In the genomic region with DNA sequence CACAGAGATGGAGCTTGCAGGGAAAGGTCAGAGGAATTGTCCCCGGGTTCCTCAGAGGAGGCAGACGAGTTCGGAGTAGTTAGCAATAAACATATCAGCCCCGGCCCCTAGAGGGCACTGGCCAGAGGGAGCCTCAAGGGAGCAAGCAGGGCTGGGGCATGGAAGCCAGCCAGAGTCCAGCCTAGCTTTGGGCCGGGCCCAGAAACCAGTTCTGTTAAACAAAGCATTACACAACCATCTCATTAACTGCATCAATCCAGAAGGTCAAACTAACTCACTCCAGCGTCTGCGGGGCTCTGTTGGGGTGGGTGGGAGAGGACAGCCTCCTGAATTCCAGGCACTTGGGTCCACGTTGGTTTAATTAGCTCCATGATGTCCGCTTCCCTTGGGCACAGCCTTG, we compare ENCODE assay signal across 10 cellular contexts. TPM values are rescaled to one million over a fixed set of nuclear protein-coding genes. Genes with fewer than 3 reads are reported as not detected.
A peak's percentile ranks its signal among the peaks of the same experiment; 100 is the strongest.
DNase-seq lines count a peak whose midpoint lies in the region; ATAC-seq and TF ChIP-seq lines count a peak whose summit lies in the region.
"Had no signal": no experiment of that assay in that cellular context is flagged by ENCODE, and none has a peak within 500 bp of the region (broad histone marks: within the 10 kb centered on the region; RNA-seq: fewer than 3 reads in every experiment).

No MANE protein-coding gene starts in this region.

- H3K79me2 ChIP-seq in DND-41 (ENCODE audit: insufficient read depth, low read length) (no peaks in the 10 kb centered on the region), OCI-LY1 (ENCODE audit: insufficient read depth, low read length) (no peaks in the 10 kb centered on the region)
- H3K79me2 ChIP-seq: parathyroid adenoma had no signal

- no peaks in the 10 kb centered on the region for H4K20me1 ChIP-seq in DND-41 (ENCODE audit: insufficient read depth, low read length)
- no peaks in the 10 kb centered on the region for H4K20me1 ChIP-seq in OCI-LY1 (ENCODE audit: insufficient read depth, low read length)

- H3K27me3 ChIP-seq in DND-41 (ENCODE audit: insufficient read depth, low read length, poor library complexity) (no peaks in the 10 kb centered on the region), OCI-LY1 (ENCODE audit: insufficient read depth, low read length) (0 out of 2 replicates have a peak, but pooled peaks cover 6% of the 10 kb centered on the region)

- H3K9me2 ChIP-seq in OCI-LY1 (ENCODE audit: low read depth, low read length), result no peaks in the 10 kb centered on the region

- no peaks in the 10 kb centered on the region for H3K36me3 Mint-ChIP-seq in osteocyte (ENCODE audit: unreplicated experiment)

- DNase-seq in DND-41, result no peak
- DNase-seq in fibroblast of mammary gland (ENCODE audit: low read depth), result peak; percentile 37
- no peak for DNase-seq in osteocyte (ENCODE audit: extremely low spot score, unreplicated experiment)
- DNase-seq in NOMO-1 treated with DMSO at 0.1 percent for 48 hours (lab: John Stamatoyannopoulos, UW; ENCODE audit: unreplicated experiment), result no peak
- DNase-seq: NCI-H526 treated with DMSO at 0.1 percent for 48 hours had no signal

- no peaks in the 10 kb centered on the region for H3K9me3 ChIP-seq in DND-41 (ENCODE audit: insufficient read depth, low read length, severe bottlenecking)
- no peaks in the 10 kb centered on the region for H3K9me3 ChIP-seq in OCI-LY1 (ENCODE audit: low read length)

- no peak overlapping the region for H3K27ac ChIP-seq in DND-41 (ENCODE audit: low read length)
- H3K27ac ChIP-seq in OCI-LY1 (ENCODE audit: low read depth, low read length, poor library complexity, severe bottlenecking), result no peak overlapping the region
- H3K27ac ChIP-seq: parathyroid adenoma had no signal

- H3K4me1 ChIP-seq in DND-41 (ENCODE audit: insufficient read depth, low read length), result no peaks in the 10 kb centered on the region
- H3K4me1 ChIP-seq in OCI-LY1 (ENCODE audit: insufficient read depth, low read length, severe bottlenecking), result no peaks in the 10 kb centered on the region
- H3K4me1 ChIP-seq: parathyroid adenoma had no signal

- TF ChIP-seq CTCF in DND-41 (IDR thresholded peaks at IDR 0.05; ENCODE audit: borderline replicate concordance, extremely low read depth, low read length, poor library complexity, severe bottlenecking) (peak; percentile 30), OCI-LY1 (IDR thresholded peaks at IDR 0.05; ENCODE audit: low read length) (peak; percentile 52), fibroblast of mammary gland (conservative IDR thresholded peaks at IDR 0.05; ENCODE audit: control insufficient read depth, insufficient read depth, low read depth, low read length) (peak; percentile 19), osteocyte (IDR thresholded peaks at IDR 0.05) (peak; percentile 25)

- no peak overlapping the region for H3K4me3 Mint-ChIP-seq in osteocyte (ENCODE audit: unreplicated experiment)

- H3F3A ChIP-seq in OCI-LY1 (ENCODE audit: insufficient read depth, low read length), result no peaks in the 10 kb centered on the region

- H3K4me3 ChIP-seq in DND-41 (ENCODE audit: low read depth in 1 of 2, low read length in 2 of 2), result no peak overlapping the region
- no peak overlapping the region for H3K4me3 ChIP-seq in OCI-LY1 (ENCODE audit: low read depth, low read length, poor library complexity, severe bottlenecking)
- H3K4me3 ChIP-seq in fibroblast of mammary gland (ENCODE audit: control insufficient read depth, low read depth, low read length), result no peak overlapping the region

- peaks cover 28% of the 10 kb centered on the region for H3K4me1 Mint-ChIP-seq in osteocyte (ENCODE audit: unreplicated experiment)

- H3K36me3 ChIP-seq in DND-41 (ENCODE audit: insufficient read depth, low read length) (no peaks in the 10 kb centered on the region), OCI-LY1 (ENCODE audit: insufficient read depth, low read length) (no peaks in the 10 kb centered on the region)

- no peak overlapping the region for H3K27ac Mint-ChIP-seq in osteocyte (ENCODE audit: unreplicated experiment)

- H2AFZ ChIP-seq in DND-41 (ENCODE audit: low read depth, low read length) (no peak overlapping the region), OCI-LY1 (ENCODE audit: low read length) (no peak overlapping the region)
- H2AFZ ChIP-seq: parathyroid adenoma had no signal

- ATAC-seq in DND-41 (ENCODE audit: insufficient read depth, low read depth) (no peak), GM19455 (IDR thresholded peaks at IDR 0.05; ENCODE audit: unreplicated experiment) (no peak), HG03045 (IDR thresholded peaks at IDR 0.05; ENCODE audit: unreplicated experiment) (no peak), HG02610 (IDR thresholded peaks at IDR 0.05; ENCODE audit: unreplicated experiment) (no peak)

- no peaks in the 10 kb centered on the region for H3K9me3 Mint-ChIP-seq in osteocyte (ENCODE audit: unreplicated experiment)

- no peak overlapping the region for H3K4me2 ChIP-seq in DND-41 (ENCODE audit: insufficient read depth, low read length)
- H3K4me2 ChIP-seq in OCI-LY1 (ENCODE audit: low read length), result no peak overlapping the region

- no peak overlapping the region for H3K9ac ChIP-seq in DND-41 (ENCODE audit: low read depth, low read length)
- no peak overlapping the region for H3K9ac ChIP-seq in OCI-LY1 (ENCODE audit: low read length)
- H3K9ac ChIP-seq: parathyroid adenoma had no signal

- peaks cover 8% of the 10 kb centered on the region for H3K27me3 Mint-ChIP-seq in osteocyte (ENCODE audit: unreplicated experiment)

RNA-seq across cellular contexts. Expression of a gene that starts 41.0 kb away (rescaled TPM):
- 55.9 and 62.3 TPM in 2 replicates for total RNA-seq in osteocyte

RNA-seq across cellular contexts. Expression of a gene that starts 56.8 kb away (rescaled TPM):
- 3.6 and 5.2 TPM in 2 replicates for total RNA-seq in osteocyte
